In genomic region chrX:20322887-20323286, GRCh38 we compare ENCODE assay signal across 16 cellular contexts. TPM values are rescaled to one million over a fixed set of nuclear protein-coding genes. Genes with fewer than 3 reads are reported as not detected.
DNase-seq lines count a peak whose midpoint lies in the region; ATAC-seq, FAIRE-seq and TF ChIP-seq lines count a peak whose summit lies in the region.
"Had no signal": no experiment of that assay in that cellular context is flagged by ENCODE, and none has a peak within 500 bp of the region (broad histone marks: within the 10 kb centered on the region; RNA-seq: fewer than 3 reads in every experiment).

No MANE protein-coding gene starts in this region.

- H3K4me3 ChIP-seq in mesendoderm (ENCODE audit: low read length) (no peak overlapping the region), mucosa of descending colon (no peak overlapping the region)
- H3K4me3 ChIP-seq: GM23338 had no signal

- no peaks in the 10 kb centered on the region for H3K9me3 ChIP-seq in mucosa of descending colon
- H3K9me3 ChIP-seq: Caco-2 had no signal

- H3K4me3 Mint-ChIP-seq in CD14-positive monocyte, result peak overlapping the region; percentile 18 to 58
- no peak overlapping the region for H3K4me3 Mint-ChIP-seq in dendritic cell treated with granulocyte-macrophage colony-stimulating factor and Interleukin-4, amounts not matched to agents 40 ng/mL and 50 ng/mL, for 4 days
- no peak overlapping the region for H3K4me3 Mint-ChIP-seq in HFFc6
- H3K4me3 Mint-ChIP-seq: CD4-positive, CD25-positive, alpha-beta regulatory T cell; CD8-positive, alpha-beta T cell; GM23338; H9 had no signal

- H4K8ac ChIP-seq in mesendoderm (ENCODE audit: low read depth, low read length), result no peak overlapping the region

- H3K27ac ChIP-seq in mesendoderm (ENCODE audit: low read depth, low read length), result no peak overlapping the region

- no peaks in the 10 kb centered on the region for H3K79me2 ChIP-seq in mesendoderm (ENCODE audit: control insufficient read depth, insufficient read depth, low read length)

- H3K18ac ChIP-seq in mesendoderm (ENCODE audit: low read length), result no peak overlapping the region

- no peak for ATAC-seq in mucosa of descending colon
- ATAC-seq: CD8-positive, alpha-beta T cell; GM23338; HCT116 had no signal

- H2BK120ac ChIP-seq in mesendoderm (ENCODE audit: low read depth, low read length), result no peak overlapping the region

- no CpG with 5 or more reads among the region's 5 CpGs for WGBS in mesendoderm (ENCODE audit: extremely low coverage, insufficient coverage, low lambda C conversion rate)

- peak; percentile 53 for FAIRE-seq in GM12892 (lab: Jason Lieb, UNC)
- FAIRE-seq: G401.6 had no signal

- H3K4ac ChIP-seq in mesendoderm (ENCODE audit: low read depth, low read length), result no peak overlapping the region

- H3K36me3 Mint-ChIP-seq in CD14-positive monocyte, result no peaks in the 10 kb centered on the region
- H3K36me3 Mint-ChIP-seq in dendritic cell treated with granulocyte-macrophage colony-stimulating factor and Interleukin-4, amounts not matched to agents 40 ng/mL and 50 ng/mL, for 4 days (ENCODE audit: low read depth), result no peaks in the 10 kb centered on the region
- H3K36me3 Mint-ChIP-seq in HFFc6 (ENCODE audit: low read depth), result no peaks in the 10 kb centered on the region
- H3K36me3 Mint-ChIP-seq: CD4-positive, CD25-positive, alpha-beta regulatory T cell; CD8-positive, alpha-beta T cell had no signal

- H3K79me1 ChIP-seq in mesendoderm (ENCODE audit: low read length), result no peaks in the 10 kb centered on the region

- H3K9ac ChIP-seq in mesendoderm (ENCODE audit: low read length), result no peak overlapping the region

- H3K9me3 Mint-ChIP-seq in CD14-positive monocyte, result peaks cover 0 to 1% (median 0%) of the 10 kb centered on the region in 7 donors
- no peaks in the 10 kb centered on the region for H3K9me3 Mint-ChIP-seq in dendritic cell treated with granulocyte-macrophage colony-stimulating factor and Interleukin-4, amounts not matched to agents 40 ng/mL and 50 ng/mL, for 4 days
- no peaks in the 10 kb centered on the region for H3K9me3 Mint-ChIP-seq in HFFc6
- H3K9me3 Mint-ChIP-seq: CD8-positive, alpha-beta T cell; GM23338 had no signal

- H2AK5ac ChIP-seq in mesendoderm (ENCODE audit: low read length), result no peak overlapping the region

- no peak for TF ChIP-seq POLR2A in GM12892 (IDR thresholded peaks at IDR 0.05; ENCODE audit: low read depth, low read length)

- H3K4me1 Mint-ChIP-seq in CD14-positive monocyte, result peaks cover 42% of the 10 kb centered on the region
- H3K4me1 Mint-ChIP-seq in dendritic cell treated with granulocyte-macrophage colony-stimulating factor and Interleukin-4, amounts not matched to agents 40 ng/mL and 50 ng/mL, for 4 days (ENCODE audit: low read depth), result peaks cover 46% of the 10 kb centered on the region
- H3K4me1 Mint-ChIP-seq in HFFc6 (ENCODE audit: low read depth), result peaks cover 7% of the 10 kb centered on the region; the same call in 1 of the 2 replicates
- H3K4me1 Mint-ChIP-seq: GM23338, H9 had no signal

- no peaks in the 10 kb centered on the region for H3K27me3 ChIP-seq in mesendoderm (ENCODE audit: insufficient read depth, low read length, poor library complexity)

- TF ChIP-seq CTCF in CD14-positive monocyte (IDR thresholded peaks at IDR 0.05) (no peak), HFFc6 (IDR thresholded peaks at IDR 0.05) (no peak), mucosa of descending colon (IDR thresholded peaks at IDR 0.05) (no peak)

- intact Hi-C loops in CD14-positive monocyte (cut with micrococcal nuclease), result no loop called here
- intact Hi-C loops in dendritic cell treated with granulocyte-macrophage colony-stimulating factor and Interleukin-4, amounts not matched to agents 40 ng/mL and 50 ng/mL, for 4 days (cut with micrococcal nuclease), result loop anchor here (10.0 kb wide), 1 partner anchor 62 kb away; no protein-coding TSS in a partner anchor
- intact Hi-C loops in mucosa of descending colon (cut with DNase I, micrococcal nuclease), result no loop called here

- H3K56ac ChIP-seq in mesendoderm (ENCODE audit: low read length), result no peak overlapping the region

- no peak overlapping the region for H3K23ac ChIP-seq in mesendoderm (ENCODE audit: low read length)

- H3K27ac Mint-ChIP-seq in CD14-positive monocyte, result peak overlapping the region; percentile 65 to 91 (median 70)
- peak overlapping the region; percentile 86 for H3K27ac Mint-ChIP-seq in dendritic cell treated with granulocyte-macrophage colony-stimulating factor and Interleukin-4, amounts not matched to agents 40 ng/mL and 50 ng/mL, for 4 days
- H3K27ac Mint-ChIP-seq in HFFc6, result no peak overlapping the region
- H3K27ac Mint-ChIP-seq: CD4-positive, CD25-positive, alpha-beta regulatory T cell; CD8-positive, alpha-beta T cell; GM23338; H9 had no signal

- peaks cover 0 to 5% (median 1%) of the 10 kb centered on the region in 3 donors for H3K27me3 Mint-ChIP-seq in CD14-positive monocyte (ENCODE audit: low read depth in 3 of 3)
- H3K27me3 Mint-ChIP-seq in dendritic cell treated with granulocyte-macrophage colony-stimulating factor and Interleukin-4, amounts not matched to agents 40 ng/mL and 50 ng/mL, for 4 days, result no peaks in the 10 kb centered on the region
- H3K27me3 Mint-ChIP-seq in HFFc6 (ENCODE audit: insufficient read depth), result peaks cover 12% of the 10 kb centered on the region
- H3K27me3 Mint-ChIP-seq: CD4-positive, CD25-positive, alpha-beta regulatory T cell had no signal

- H2BK15ac ChIP-seq in mesendoderm (replicated peaks; ENCODE audit: low read depth), result no peak overlapping the region

- no peak overlapping the region for H3K4me2 ChIP-seq in mesendoderm (ENCODE audit: low read length)
- H3K4me2 ChIP-seq: GM23338 had no signal

- peaks cover 2% of the 10 kb centered on the region for H3K4me1 ChIP-seq in mesendoderm (ENCODE audit: control insufficient read depth, low read depth, low read length)
- no peaks in the 10 kb centered on the region for H3K4me1 ChIP-seq in mucosa of descending colon (ENCODE audit: low read depth)
- H3K4me1 ChIP-seq: Caco-2 had no signal

- no peak for DNase-seq in CD14-positive monocyte (ENCODE audit: low spot score)
- no peak for DNase-seq in GM12892 (ENCODE audit: insufficient read length)
- DNase-seq in mesendoderm, result peak; percentile 53
- no peak for DNase-seq in HFFc6
- DNase-seq in mucosa of descending colon, result no peak
- DNase-seq: C1 segment of cervical spinal cord; Caco-2; CD4-positive, CD25-positive, alpha-beta regulatory T cell; CD8-positive, alpha-beta T cell; DMS153; DND-41; H9 had no signal

- no peak overlapping the region for H4K5ac ChIP-seq in mesendoderm (ENCODE audit: low read length)

- H2BK5ac ChIP-seq in mesendoderm (ENCODE audit: low read length), result no peak overlapping the region

- no peaks in the 10 kb centered on the region for H3K36me3 ChIP-seq in mesendoderm (ENCODE audit: control insufficient read depth, insufficient read depth, low read length)
- no peaks in the 10 kb centered on the region for H3K36me3 ChIP-seq in mucosa of descending colon (ENCODE audit: low read depth)

RNA-seq across cellular contexts. Expression of gene RPS6KA3, which starts 56.2 kb away (rescaled TPM):
- 10 to 100 TPM; 14.6 to 21.6 TPM for polyA plus RNA-seq in CD14-positive monocyte
- polyA plus RNA-seq in GM12892 (2012; ENCODE audit: missing spikeins), result 18.8 TPM
- 4.9 TPM for polyA plus RNA-seq in mesendoderm (2013, experiment 1 of 2)
- polyA plus RNA-seq in mesendoderm (2013, experiment 2 of 2), result 4.8 TPM
- total RNA-seq in HFFc6 (2021; fragmentation: NEBNext Ultra II Directional; extraction: Animal tissue kit (Norgen Biotek cat#: 25700)), result 10 to 100 TPM; 21.5 to 28.3 (median 24.7) TPM
- 10 to 100 TPM; 73.6 to 80.1 (median 73.9) TPM for total RNA-seq in mucosa of descending colon

Comparison
In these comparisons a context has a peak if more than half of its experiments do, and no peak if none do; other contexts are left out.
1. H3K4me3 Mint-ChIP-seq: peak in CD14-positive monocyte (2 of 2); none in dendritic cell treated with granulocyte-macrophage colony-stimulating factor and Interleukin-4, amounts not matched to agents 40 ng/mL and 50 ng/mL, for 4 days (single experiment) and HFFc6 (single experiment).